Comparison of ENCODE assay signal across 19 cellular contexts in the genomic region with DNA sequence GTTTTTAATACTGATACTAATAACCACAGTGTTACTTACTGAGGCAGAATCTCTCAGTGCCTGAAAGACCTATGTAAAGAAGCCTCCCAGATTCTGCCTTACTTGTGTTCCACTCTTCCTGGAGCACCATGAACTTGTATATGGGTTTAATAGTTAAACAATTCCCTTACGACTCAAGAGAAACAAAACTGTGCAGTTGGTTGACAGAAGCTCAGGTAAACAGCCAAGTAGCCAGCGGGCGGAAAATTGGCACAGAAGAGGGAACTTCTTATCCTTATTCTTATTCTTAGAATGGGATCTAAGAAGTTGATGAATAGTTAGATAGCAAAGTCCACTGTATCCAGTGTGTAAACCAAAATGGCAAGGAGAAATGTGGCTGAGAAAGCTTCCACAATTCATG. TPM values are rescaled to one million over a fixed set of nuclear protein-coding genes. Genes with fewer than 3 reads are reported as not detected.
DNase-seq lines count a peak whose midpoint lies in the region; ATAC-seq, FAIRE-seq and TF ChIP-seq lines count a peak whose summit lies in the region.
"Had no signal": no experiment of that assay in that cellular context is flagged by ENCODE, and none has a peak within 500 bp of the region (broad histone marks: within the 10 kb centered on the region; RNA-seq: fewer than 3 reads in every experiment).

No MANE protein-coding gene starts in this region.

- DNase-seq in bronchial epithelial cell (ENCODE audit: low read depth) (no peak), mesothelial cell of epicardium (ENCODE audit: low spot score in 2 of 2, unreplicated experiment in 2 of 2) (no peak), stomach (peak; percentile 56), kidney glomerular epithelial cell (lab: John Stamatoyannopoulos, UW) (no peak), AG08396 (ENCODE audit: low spot score) (no peak), aorta (no peak)
- DNase-seq: CD4-positive, alpha-beta memory T cell; EL; MV-4-11; NCI-H187; NCI-H226; NCI-H524; SIG-M5 had no signal

- TF ChIP-seq POLR2A in stomach (IDR thresholded peaks at IDR 0.05) = no peak

- peak overlapping the region; percentile 52 for H3K27ac Mint-ChIP-seq in mesothelial cell of epicardium
- H3K27ac Mint-ChIP-seq: CD4-positive, alpha-beta memory T cell had no signal

- H3K36me3 Mint-ChIP-seq in mesothelial cell of epicardium = no peaks in the 10 kb centered on the region
- H3K36me3 Mint-ChIP-seq: CD4-positive, alpha-beta memory T cell had no signal

- H3K4me3 ChIP-seq in bronchial epithelial cell (ENCODE audit: low read depth, low read length) (no peak overlapping the region), stomach (no peak overlapping the region), aorta (ENCODE audit: low read length in 2 of 2) (no peak overlapping the region)
- H3K4me3 ChIP-seq: GM12878 had no signal

- 27 to 62% (median 46%) methylated on average over 3 of the region's 3 CpGs for whole genome bisulfite sequencing in stomach, 5 donors
- WGBS in aorta, 2 donors = 80% methylated on average over 3 of the region's 3 CpGs

- TF ChIP-seq CTCF in C4-2B (conservative IDR thresholded peaks at IDR 0.05) (no peak), bronchial epithelial cell (IDR thresholded peaks at IDR 0.05; ENCODE audit: insufficient read depth, low read length, severe bottlenecking) (no peak), mesothelial cell of epicardium (IDR thresholded peaks at IDR 0.05; ENCODE audit: unreplicated experiment) (no peak), stomach (IDR thresholded peaks at IDR 0.05) (no peak)

- H3K4me1 Mint-ChIP-seq in mesothelial cell of epicardium = peaks cover 10% of the 10 kb centered on the region
- H3K4me1 Mint-ChIP-seq: CD4-positive, alpha-beta memory T cell had no signal

- H3K9me3 ChIP-seq in stomach (no peaks in the 10 kb centered on the region), aorta (ENCODE audit: control insufficient read depth, low read length) (no peaks in the 10 kb centered on the region)

- no peak for ATAC-seq in aorta (ENCODE audit: low FRiP score)
- no peak for ATAC-seq in GM19035 (IDR thresholded peaks at IDR 0.05; ENCODE audit: unreplicated experiment)
- ATAC-seq: GM12878 had no signal

- intact Hi-C loops in stomach (cut with DNase I; ENCODE audit: low total_unique reads) (no loop called here), aorta (cut with DNase I) (no loop called here)

- H3K27ac ChIP-seq in C4-2B (peak overlapping the region; percentile 21; the same call in 1 of the 2 replicates), stomach (peak overlapping the region; percentile 16 to 78 (median 69)), aorta (ENCODE audit: low read depth in 1 of 2, low read length in 2 of 2) (no peak overlapping the region)
- H3K27ac ChIP-seq: RWPE1 had no signal

- FAIRE-seq in bronchial epithelial cell (lab: Jason Lieb, UNC) = peak; percentile 40
- FAIRE-seq: A204.1, GM19239 had no signal

- H3K27me3 Mint-ChIP-seq in mesothelial cell of epicardium (ENCODE audit: low read depth) = no peaks in the 10 kb centered on the region

- no peak for TF ChIP-seq EP300 in stomach (IDR thresholded peaks at IDR 0.05)

- no peaks in the 10 kb centered on the region for H3K27me3 ChIP-seq in bronchial epithelial cell (ENCODE audit: control insufficient read depth, insufficient read depth, low read length)
- H3K27me3 ChIP-seq in stomach = no peaks in the 10 kb centered on the region
- H3K27me3 ChIP-seq in aorta (ENCODE audit: control insufficient read depth in 1 of 2, insufficient read depth in 2 of 2, low read length in 1 of 2) = no peaks in the 10 kb centered on the region

- H3K9me3 Mint-ChIP-seq in mesothelial cell of epicardium = no peaks in the 10 kb centered on the region
- H3K9me3 Mint-ChIP-seq: CD4-positive, alpha-beta memory T cell had no signal

- no peak overlapping the region for H3K4me3 Mint-ChIP-seq in mesothelial cell of epicardium
- H3K4me3 Mint-ChIP-seq: CD4-positive, alpha-beta memory T cell had no signal

- peaks cover 0 to 10% (median 0%) of the 10 kb centered on the region in 4 donors for H3K4me1 ChIP-seq in stomach
- no peaks in the 10 kb centered on the region for H3K4me1 ChIP-seq in aorta (ENCODE audit: control insufficient read depth in 1 of 2, insufficient read depth in 2 of 2, low read length in 2 of 2)

- H3K36me3 ChIP-seq in bronchial epithelial cell (ENCODE audit: control insufficient read depth, insufficient read depth, low read length) (no peaks in the 10 kb centered on the region), stomach (peaks cover 0 to 6% (median 0%) of the 10 kb centered on the region in 4 donors), aorta (ENCODE audit: control insufficient read depth in 1 of 2, insufficient read depth in 2 of 2, low read length in 1 of 2) (no peaks in the 10 kb centered on the region)

RNA-seq across cellular contexts. Expression of gene MAGOHB, which starts 22.7 kb away (rescaled TPM):
- 14.0 and 14.5 TPM in 2 replicates for total RNA-seq in bronchial epithelial cell
- 35.4 to 38.7 TPM (median 36.8 TPM) in 3 replicates for total RNA-seq in mesothelial cell of epicardium
- total RNA-seq in stomach = 10 to 100 TPM in 2 of 5 donors, 1 to 10 TPM in 2, under 1 TPM in 1; 0.58 to 33.2 (median 7.2) TPM
- polyA plus RNA-seq in stomach = 10 to 100 TPM; 24.0 to 26.7 (median 25.1) TPM
- total RNA-seq in aorta = 10 to 100 TPM; 13.6 to 18.1 TPM
- polyA plus RNA-seq in aorta = 10 to 100 TPM; 16.4 to 27.4 TPM

RNA-seq across cellular contexts. Expression of gene STYK1, which starts 37.7 kb away (rescaled TPM):
- 0.53 and 6.8 TPM in 2 replicates for total RNA-seq in bronchial epithelial cell
- 0.99 to 1.4 TPM (median 1.0 TPM) in 3 replicates for total RNA-seq in mesothelial cell of epicardium
- total RNA-seq in stomach = 10 to 100 TPM in 3 of 5 donors, 1 to 10 TPM in 2; 2.3 to 23.7 (median 12.0) TPM
- 1 to 10 TPM; 2.5 to 4.4 (median 4.3) TPM for polyA plus RNA-seq in stomach
- 1 to 10 TPM in 1 of 2 donors, under 1 TPM in 1; 0.36 to 1.2 TPM for total RNA-seq in aorta
- polyA plus RNA-seq in aorta = under 1 TPM; 0.18 to 0.38 TPM
- total RNA-seq: CD4-positive, alpha-beta memory T cell had no signal
- polyA plus RNA-seq: CD4-positive, alpha-beta memory T cell had no signal

Comparison
In these comparisons a context has a peak if more than half of its experiments do, and no peak if none do; other contexts are left out.
1. H3K27ac ChIP-seq: peak in C4-2B (single experiment) and stomach (5 of 5); none in aorta (0 of 2).